22 cellular contexts compared by ENCODE assay signal in the genomic region with DNA sequence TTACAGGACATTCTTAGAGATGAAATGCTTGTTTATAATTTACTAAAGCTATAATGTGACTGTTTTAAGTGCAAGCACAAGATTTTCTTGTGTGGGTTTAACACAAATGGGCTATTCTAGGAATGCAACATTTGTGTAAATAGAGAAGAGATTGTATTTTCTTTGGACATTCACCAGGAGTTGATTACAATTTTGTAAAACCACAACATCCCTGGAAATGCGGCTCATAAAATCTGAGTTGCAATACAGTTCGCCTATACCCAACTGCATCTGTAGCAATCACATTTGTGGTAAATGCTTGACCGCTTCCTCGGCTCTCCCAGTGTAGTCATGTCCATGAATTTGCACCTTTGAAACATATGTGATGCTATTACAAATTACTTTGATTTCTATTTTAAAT.
DNase-seq lines count a peak whose midpoint lies in the region; ATAC-seq and TF ChIP-seq lines count a peak whose summit lies in the region.
"Had no signal": no experiment of that assay in that cellular context is flagged by ENCODE, and none has a peak within 500 bp of the region (broad histone marks: within the 10 kb centered on the region; RNA-seq: fewer than 3 reads in every experiment).

No MANE protein-coding gene starts in this region.

- DNase-seq in AG09319 (ENCODE audit: extremely low read depth, low read depth), result peak; percentile 67
- DNase-seq in M059J (ENCODE audit: low read depth), result peak; percentile 78
- peak; percentile 95 for DNase-seq in choroid plexus epithelial cell (ENCODE audit: low read depth)
- peak; percentile 8 for DNase-seq in kidney tubule cell (ENCODE audit: low spot score)
- DNase-seq in stimulated activated CD4-positive, alpha-beta T cell treated with anti-CD3 and anti-CD28 coated beads, Interleukin-4, amount 100 ng/mL, for 1 hour, result no peak
- DNase-seq in DMS 273 treated with DMSO at 0.1 percent for 48 hours (lab: John Stamatoyannopoulos, UW), result no peak
- no peak for DNase-seq in activated CD4-positive, CD25-positive, alpha-beta regulatory T cell treated with anti-CD3 and anti-CD28 coated beads, Interleukin-2, amount 50 U/mL, for 72 hours
- DNase-seq: ACHN; activated CD4-positive, alpha-beta T cell treated with anti-CD3 and anti-CD28 coated beads for 4 hours; activated effector memory CD4-positive, alpha-beta T cell treated with Interleukin-2 at 50 U/mL for 16 hours; Caco-2; cortex of kidney; heart right ventricle; NCI-H2081 treated with DMSO at 0.1 percent for 48 hours; NCI-H526; psoas muscle; stimulated activated CD4-positive, alpha-beta T cell treated with anti-CD3 and anti-CD28 coated beads, Interleukin-15, amount 100 ng/mL, for 24 hours; stimulated activated naive CD4-positive, alpha-beta T cell treated with Interleukin-2 at 50 U/mL for 16 hours; T1000; upper lobe of left lung had no signal

- no peak for TF ChIP-seq CTCF in AG09319 (IDR thresholded peaks at IDR 0.05; ENCODE audit: low read depth, low read length)
- no peak for TF ChIP-seq CTCF in choroid plexus epithelial cell (conservative IDR thresholded peaks at IDR 0.05; ENCODE audit: low read depth, low read length)

- no peak for ATAC-seq in GM21360 (IDR thresholded peaks at IDR 0.05; ENCODE audit: unreplicated experiment)
- ATAC-seq: GM12878, heart right ventricle, psoas muscle had no signal

- no peak overlapping the region for H3K4me3 ChIP-seq in choroid plexus epithelial cell (ENCODE audit: low read depth, low read length)
- H3K4me3 ChIP-seq: GM12878, heart right ventricle, psoas muscle, upper lobe of left lung had no signal

Comparison
In these comparisons a context has a peak if more than half of its experiments do, and no peak if none do; other contexts are left out.
1. DNase-seq: peak in AG09319 (single experiment), M059J (single experiment), choroid plexus epithelial cell (single experiment) and kidney tubule cell (single experiment); none in stimulated activated CD4-positive, alpha-beta T cell treated with anti-CD3 and anti-CD28 coated beads, Interleukin-4, amount 100 ng/mL, for 1 hour (single experiment), DMS 273 treated with DMSO at 0.1 percent for 48 hours (single experiment) and activated CD4-positive, CD25-positive, alpha-beta regulatory T cell treated with anti-CD3 and anti-CD28 coated beads, Interleukin-2, amount 50 U/mL, for 72 hours (single experiment).